In the genomic region with DNA sequence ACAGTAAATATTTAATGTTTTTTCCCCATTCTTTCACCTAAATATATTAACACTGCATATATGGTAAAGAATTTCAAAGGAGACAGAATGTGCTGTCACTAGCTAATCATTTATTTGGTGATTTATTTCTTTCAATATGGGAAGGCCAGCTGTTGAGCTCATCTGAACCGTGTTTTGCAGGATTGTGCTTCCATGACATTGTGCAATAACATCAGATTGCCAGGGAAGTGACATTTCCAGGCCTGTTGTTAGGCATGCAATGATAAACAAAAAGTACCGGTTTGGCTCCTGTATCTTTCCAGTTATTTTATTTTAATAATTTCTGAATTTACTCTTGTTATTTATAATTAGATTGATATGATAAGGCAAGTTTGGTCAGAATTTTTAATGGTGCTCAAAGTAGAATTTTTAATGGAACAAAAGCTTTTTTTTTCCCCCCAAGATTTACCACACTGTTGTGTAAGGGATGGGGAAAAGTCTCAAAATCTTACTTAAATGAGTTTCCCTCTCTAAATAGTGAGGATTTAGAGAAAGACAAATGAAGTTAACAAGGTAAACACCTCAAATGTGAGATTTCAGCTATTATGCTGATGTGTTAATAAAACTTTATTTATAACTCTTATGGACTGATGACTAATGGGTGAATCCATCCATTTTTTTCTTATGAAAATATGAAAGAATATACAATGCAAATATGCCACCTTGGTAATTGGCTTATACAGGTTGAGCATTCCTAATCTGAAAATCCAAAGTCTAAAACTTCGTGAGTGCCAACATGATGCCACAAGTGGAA, we compare ENCODE assay signal across 20 cellular contexts. TPM values are rescaled to one million over a fixed set of nuclear protein-coding genes. Genes with fewer than 3 reads are reported as not detected.
DNase-seq lines count a peak whose midpoint lies in the region; ATAC-seq and TF ChIP-seq lines count a peak whose summit lies in the region.
"Had no signal": no experiment of that assay in that cellular context is flagged by ENCODE, and none has a peak within 500 bp of the region (broad histone marks: within the 10 kb centered on the region; RNA-seq: fewer than 3 reads in every experiment).

No MANE protein-coding gene starts in this region.

- H3K36me3 ChIP-seq in right lobe of liver, result peaks cover 0 to 1% (median 0%) of the 10 kb centered on the region in 4 donors
- peaks cover 0 to 4% (median 4%) of the 10 kb centered on the region in 4 donors for H3K36me3 ChIP-seq in upper lobe of left lung
- H3K36me3 ChIP-seq: breast epithelium had no signal

- no peak for TF ChIP-seq EP300 in upper lobe of left lung (IDR thresholded peaks at IDR 0.05)

- intact Hi-C loops in right lobe of liver (cut with DNase I), result no loop called here

- no peaks in the 10 kb centered on the region for H3K27me3 ChIP-seq in right lobe of liver
- H3K27me3 ChIP-seq in upper lobe of left lung, result no peaks in the 10 kb centered on the region
- H3K27me3 ChIP-seq: breast epithelium, esophagus muscularis mucosa had no signal

- H3K9me3 ChIP-seq in right lobe of liver (no peaks in the 10 kb centered on the region), upper lobe of left lung (no peaks in the 10 kb centered on the region)
- H3K9me3 ChIP-seq: breast epithelium, esophagus muscularis mucosa had no signal

- WGBS in right lobe of liver (ENCODE audit: insufficient coverage, low coverage, low lambda C conversion rate, missing lambda C conversion rate), result 48% methylated on average over 3 of the region's 3 CpGs
- WGBS in upper lobe of left lung, 2 donors, result 70 to 75% methylated on average over 3 of the region's 3 CpGs

- peak overlapping the region in 1 of 3 donors; percentile 44 for H3K27ac ChIP-seq in right lobe of liver
- no peak overlapping the region for H3K27ac ChIP-seq in upper lobe of left lung
- H3K27ac ChIP-seq: breast epithelium, esophagus muscularis mucosa had no signal

- ATAC-seq in right lobe of liver, result peak; percentile 85 to 94 (median 92)
- no peak for ATAC-seq in GM18498 (IDR thresholded peaks at IDR 0.05; ENCODE audit: unreplicated experiment)
- no peak for ATAC-seq in upper lobe of left lung (ENCODE audit: low FRiP score in 2 of 2)
- ATAC-seq: activated CD8-positive, alpha-beta T cell treated with anti-CD3 and anti-CD28 coated beads for 36 hours; activated T-cell treated with anti-CD3 and anti-CD28 coated beads, Interleukin-2, amount 50 U/mL, for 72 hours; GM23338 had no signal

- H3K4me1 ChIP-seq in right lobe of liver (no peaks in the 10 kb centered on the region), upper lobe of left lung (peaks cover 0 to 4% (median 0%) of the 10 kb centered on the region in 4 donors)
- H3K4me1 ChIP-seq: breast epithelium, esophagus muscularis mucosa had no signal

- TF ChIP-seq POLR2A in right lobe of liver (IDR thresholded peaks at IDR 0.05) (no peak), upper lobe of left lung (IDR thresholded peaks at IDR 0.05) (no peak)

- no peak overlapping the region for H3K4me3 ChIP-seq in fibroblast of mammary gland (ENCODE audit: control insufficient read depth, low read depth, low read length)
- H3K4me3 ChIP-seq in right lobe of liver, result no peak overlapping the region
- no peak overlapping the region for H3K4me3 ChIP-seq in upper lobe of left lung
- H3K4me3 ChIP-seq: breast epithelium, esophagus muscularis mucosa, GM23338 had no signal

- TF ChIP-seq CTCF in fibroblast of mammary gland (conservative IDR thresholded peaks at IDR 0.05; ENCODE audit: control insufficient read depth, insufficient read depth, low read depth, low read length), result no peak
- TF ChIP-seq CTCF in right lobe of liver (IDR thresholded peaks at IDR 0.05), result no peak
- TF ChIP-seq CTCF in upper lobe of left lung (IDR thresholded peaks at IDR 0.05), result no peak

- peak; percentile 42 for DNase-seq in DMS 273 treated with DMSO at 0.1 percent for 48 hours (lab: John Stamatoyannopoulos, UW)
- DNase-seq in NCI-H1694 treated with DMSO at 0.1 percent for 48 hours (lab: John Stamatoyannopoulos, UW), result peak; percentile 88
- DNase-seq in fibroblast of mammary gland (ENCODE audit: low read depth), result peak; percentile 51
- DNase-seq in right lobe of liver, result peak in 1 of 3 donors; percentile 53
- no peak for DNase-seq in NCI-H345 treated with DMSO at 0.1 percent for 48 hours (lab: John Stamatoyannopoulos, UW; ENCODE audit: unreplicated experiment)
- no peak for DNase-seq in upper lobe of left lung
- DNase-seq in activated CD4-positive, alpha-beta T cell treated with anti-CD3 and anti-CD28 coated beads, Interleukin-2, amount 50 U/mL, for 1 hour, result no peak
- DNase-seq: activated CD8-positive, alpha-beta T cell treated with anti-CD3 and anti-CD28 coated beads for 36 hours; activated naive CD8-positive, alpha-beta T cell treated with anti-CD3 and anti-CD28 coated beads for 36 hours; activated T-cell treated with anti-CD3 and anti-CD28 coated beads, Interleukin-2, amount 50 U/mL, for 72 hours; hypothalamus; KBM-7; NCI-H1048; occipital lobe; SIG-M5; stimulated activated CD4-positive, alpha-beta T cell treated with anti-CD3 and anti-CD28 coated beads, Interleukin-2, amount 100 ng/mL, for 48 hours had no signal

RNA-seq across cellular contexts. Expression of gene MALT1, which starts 52.7 kb away (rescaled TPM):
- total RNA-seq in right lobe of liver (10 to 100 TPM in 3 of 6 experiments, 1 to 10 TPM in 3; 9.2 to 16.0 (median 10.2) TPM), upper lobe of left lung (10 to 100 TPM; 17.1 to 29.3 (median 24.6) TPM)

Comparison
In these comparisons a context has a peak if more than half of its experiments do, and no peak if none do; other contexts are left out.
1. DNase-seq: peak in DMS 273 treated with DMSO at 0.1 percent for 48 hours (single experiment), NCI-H1694 treated with DMSO at 0.1 percent for 48 hours (single experiment) and fibroblast of mammary gland (single experiment); none in NCI-H345 treated with DMSO at 0.1 percent for 48 hours (single experiment), upper lobe of left lung (0 of 2) and activated CD4-positive, alpha-beta T cell treated with anti-CD3 and anti-CD28 coated beads, Interleukin-2, amount 50 U/mL, for 1 hour (single experiment).
2. ATAC-seq: peak in right lobe of liver (4 of 4); none in GM18498 (single experiment) and upper lobe of left lung (0 of 2).